ENCODE assay signal across 1 cellular context in the genomic region with DNA sequence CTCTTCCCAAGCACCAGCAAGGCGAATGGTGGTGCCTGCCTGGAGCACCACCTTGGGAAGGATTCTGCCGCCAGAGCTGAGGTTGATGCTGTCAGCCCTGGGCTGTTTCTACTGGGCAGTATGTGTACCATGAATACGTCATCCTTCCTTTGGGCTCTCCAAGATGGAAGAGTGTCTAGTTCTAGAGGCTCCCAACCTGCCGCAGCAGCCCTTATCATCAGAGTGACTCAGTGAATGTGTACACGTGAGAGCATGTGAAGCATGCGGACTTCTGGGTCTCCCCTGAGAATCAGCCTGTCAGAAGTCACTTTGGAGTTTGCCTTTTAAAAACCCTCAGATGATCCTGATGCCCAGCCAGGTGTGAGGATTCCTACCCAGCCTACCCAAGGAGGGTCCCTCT.
TF ChIP-seq lines count a peak whose summit lies in the region.

No MANE protein-coding gene starts in this region.

TF ChIP-seq in HepG2, 621 proteins besides CTCF, POLR2A, EP300 and RAD21:
- TF ChIP-seq CREB1 (IDR thresholded peaks at IDR 0.05) (peak; percentile 42), CREB1 (CRISPR knock-in tag; IDR thresholded peaks at IDR 0.05) (no peak), FOSL2 (CRISPR knock-in tag; IDR thresholded peaks at IDR 0.05) (peak; percentile 48; the same call in 1 of the 2 replicates), BHLHE40 (IDR thresholded peaks at IDR 0.05; ENCODE audit: low read length) (peak; percentile 42; the same call in 1 of the 2 replicates)
- TF ChIP-seq, protein P1, sequence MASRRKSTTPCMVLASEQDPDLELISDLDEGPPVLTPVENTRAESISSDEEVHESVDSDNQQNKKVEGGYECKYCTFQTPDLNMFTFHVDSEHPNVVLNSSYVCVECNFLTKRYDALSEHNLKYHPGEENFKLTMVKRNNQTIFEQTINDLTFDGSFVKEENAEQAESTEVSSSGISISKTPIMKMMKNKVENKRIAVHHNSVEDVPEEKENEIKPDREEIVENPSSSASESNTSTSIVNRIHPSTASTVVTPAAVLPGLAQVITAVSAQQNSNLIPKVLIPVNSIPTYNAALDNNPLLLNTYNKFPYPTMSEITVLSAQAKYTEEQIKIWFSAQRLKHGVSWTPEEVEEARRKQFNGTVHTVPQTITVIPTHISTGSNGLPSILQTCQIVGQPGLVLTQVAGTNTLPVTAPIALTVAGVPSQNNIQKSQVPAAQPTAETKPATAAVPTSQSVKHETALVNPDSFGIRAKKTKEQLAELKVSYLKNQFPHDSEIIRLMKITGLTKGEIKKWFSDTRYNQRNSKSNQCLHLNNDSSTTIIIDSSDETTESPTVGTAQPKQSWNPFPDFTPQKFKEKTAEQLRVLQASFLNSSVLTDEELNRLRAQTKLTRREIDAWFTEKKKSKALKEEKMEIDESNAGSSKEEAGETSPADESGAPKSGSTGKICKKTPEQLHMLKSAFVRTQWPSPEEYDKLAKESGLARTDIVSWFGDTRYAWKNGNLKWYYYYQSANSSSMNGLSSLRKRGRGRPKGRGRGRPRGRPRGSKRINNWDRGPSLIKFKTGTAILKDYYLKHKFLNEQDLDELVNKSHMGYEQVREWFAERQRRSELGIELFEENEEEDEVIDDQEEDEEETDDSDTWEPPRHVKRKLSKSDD (CRISPR knock-in tag; IDR thresholded peaks at IDR 0.05; ENCODE audit: low read depth), result no peak
- TF ChIP-seq, protein P2, sequence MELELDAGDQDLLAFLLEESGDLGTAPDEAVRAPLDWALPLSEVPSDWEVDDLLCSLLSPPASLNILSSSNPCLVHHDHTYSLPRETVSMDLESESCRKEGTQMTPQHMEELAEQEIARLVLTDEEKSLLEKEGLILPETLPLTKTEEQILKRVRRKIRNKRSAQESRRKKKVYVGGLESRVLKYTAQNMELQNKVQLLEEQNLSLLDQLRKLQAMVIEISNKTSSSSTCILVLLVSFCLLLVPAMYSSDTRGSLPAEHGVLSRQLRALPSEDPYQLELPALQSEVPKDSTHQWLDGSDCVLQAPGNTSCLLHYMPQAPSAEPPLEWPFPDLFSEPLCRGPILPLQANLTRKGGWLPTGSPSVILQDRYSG (CRISPR knock-in tag; IDR thresholded peaks at IDR 0.05), result no peak
